In genomic region chr13:114124921-114125320, GRCh38 we compare ENCODE assay signal across 11 cellular contexts.
DNase-seq lines count a peak whose midpoint lies in the region; TF ChIP-seq lines count a peak whose summit lies in the region.
"Had no signal": no experiment of that assay in that cellular context is flagged by ENCODE, and none has a peak within 500 bp of the region (broad histone marks: within the 10 kb centered on the region; RNA-seq: fewer than 3 reads in every experiment).

No MANE protein-coding gene starts in this region.

- no peak overlapping the region for H3K9ac ChIP-seq in MM.1S (ENCODE audit: low read length)

- H3K9me2 ChIP-seq in MM.1S (replicated peaks; ENCODE audit: insufficient read depth, low read length): no peaks in the 10 kb centered on the region

- DNase-seq in AG08395 (ENCODE audit: low spot score) (peak; percentile 42), MV-4-11 (lab: John Stamatoyannopoulos, UW) (peak; percentile 86), hepatic stellate cell (ENCODE audit: low spot score) (peak; percentile 69), DMS79 treated with DMSO at 0.1 percent for 48 hours (lab: John Stamatoyannopoulos, UW) (no peak), HuH-7 (ENCODE audit: low spot score) (no peak), HuH-7.5 (ENCODE audit: low spot score) (no peak), MM.1S (no peak)
- DNase-seq in activated T-cell treated with anti-CD3 and anti-CD28 coated beads, Interleukin-2, amount 50 U/mL, for 48 hours: peak; percentile 81 to 83
- DNase-seq: body of pancreas, ovary had no signal

- H3K4me3 ChIP-seq in MM.1S (ENCODE audit: low read length): no peak overlapping the region
- H3K4me3 ChIP-seq: body of pancreas, ovary had no signal

- H2AFZ ChIP-seq in MM.1S (ENCODE audit: low read length): no peak overlapping the region

- no peaks in the 10 kb centered on the region for H3K27me3 ChIP-seq in MM.1S (replicated peaks; ENCODE audit: insufficient read depth, low read length)
- H3K27me3 ChIP-seq: body of pancreas, ovary had no signal

- no peak overlapping the region for H3K27ac ChIP-seq in MM.1S (ENCODE audit: low read length)
- H3K27ac ChIP-seq: body of pancreas, C4-2B, ovary had no signal

- H3F3A ChIP-seq in MM.1S (ENCODE audit: insufficient read depth, low read length): no peaks in the 10 kb centered on the region

- TF ChIP-seq CTCF in MM.1S (IDR thresholded peaks at IDR 0.05; ENCODE audit: low read length): no peak

- no peaks in the 10 kb centered on the region for H3K9me3 ChIP-seq in MM.1S (replicated peaks; ENCODE audit: insufficient read depth, low read length)
- H3K9me3 ChIP-seq: body of pancreas, ovary had no signal

- H3K4me1 ChIP-seq in MM.1S (ENCODE audit: low read length): peaks cover 8% of the 10 kb centered on the region; the same call in 1 of the 2 replicates

- H3K4me2 ChIP-seq in MM.1S (ENCODE audit: low read depth, low read length): no peak overlapping the region

- peaks cover 6% of the 10 kb centered on the region; the same call in 1 of the 2 replicates for H4K20me1 ChIP-seq in MM.1S (ENCODE audit: insufficient read depth, low read length)

- H3K79me2 ChIP-seq in MM.1S (ENCODE audit: low read length): peaks cover 95% of the 10 kb centered on the region

- no peaks in the 10 kb centered on the region for H3K36me3 ChIP-seq in MM.1S (replicated peaks; ENCODE audit: insufficient read depth, low read length)
- H3K36me3 ChIP-seq: ovary had no signal

Comparison
In these comparisons a context has a peak if more than half of its experiments do, and no peak if none do; other contexts are left out.
1. DNase-seq: peak in AG08395 (single experiment), MV-4-11 (single experiment), activated T-cell treated with anti-CD3 and anti-CD28 coated beads, Interleukin-2, amount 50 U/mL, for 48 hours (2 of 2) and hepatic stellate cell (single experiment); none in DMS79 treated with DMSO at 0.1 percent for 48 hours (single experiment), HuH-7 (single experiment), HuH-7.5 (single experiment) and MM.1S (single experiment).